In genomic region chr16:2514333-2515179, GRCh38 we compare ENCODE assay signal across 8 cellular contexts. TPM values are rescaled to one million over a fixed set of nuclear protein-coding genes. Genes with fewer than 3 reads are reported as not detected.
DNase-seq lines count a peak whose midpoint lies in the region; ATAC-seq and TF ChIP-seq lines count a peak whose summit lies in the region.

No MANE protein-coding gene starts in this region.

- no peaks in the 10 kb centered on the region for H3K9me3 Mint-ChIP-seq in activated CD4-positive, alpha-beta T cell treated with anti-CD3 and anti-CD28 coated beads for 36 hours (ENCODE audit: low read depth)

- no peaks in the 10 kb centered on the region for H3K27me3 Mint-ChIP-seq in activated CD4-positive, alpha-beta T cell treated with anti-CD3 and anti-CD28 coated beads for 36 hours

- peak; percentile 59 for DNase-seq in activated CD4-positive, alpha-beta T cell treated with anti-CD3 and anti-CD28 coated beads for 36 hours
- DNase-seq in activated CD4-positive, alpha-beta T cell treated with anti-CD3 and anti-CD28 coated beads for 1 hour: no peak
- DNase-seq in activated CD4-positive, alpha-beta T cell treated with anti-CD3 and anti-CD28 coated beads, Interleukin-2, amount 50 U/mL, for 48 hours: peak; percentile 27 to 37
- DNase-seq in fibroblast of mammary gland (ENCODE audit: low read depth): no peak
- DNase-seq in NCI-H1105 (lab: John Stamatoyannopoulos, UW): no peak

- peak overlapping the region; percentile 99 for H3K27ac ChIP-seq in rectal smooth muscle tissue (ENCODE audit: low read depth, low read length)

- H3K27me3 ChIP-seq in rectal smooth muscle tissue (ENCODE audit: control insufficient read depth, insufficient read depth, low read length): no peaks in the 10 kb centered on the region

- H3K4me3 Mint-ChIP-seq in activated CD4-positive, alpha-beta T cell treated with anti-CD3 and anti-CD28 coated beads for 36 hours: peak overlapping the region; percentile 93

- H3K4me1 ChIP-seq in rectal smooth muscle tissue (ENCODE audit: control insufficient read depth, insufficient read depth, low read length): peaks cover 35% of the 10 kb centered on the region

- peaks cover 48% of the 10 kb centered on the region for H3K4me1 Mint-ChIP-seq in activated CD4-positive, alpha-beta T cell treated with anti-CD3 and anti-CD28 coated beads for 36 hours

- intact Hi-C loops in activated CD4-positive, alpha-beta T cell treated with anti-CD3 and anti-CD28 coated beads for 36 hours (cut with DNase I, micrococcal nuclease): loop anchor here (5.0 to 10.0 kb wide), 2 partner anchors 37 to 520 kb away; partner anchors contain the start of gene TBC1D24 (in 1 of the 2)

- CTCF ChIA-PET in activated CD4-positive, alpha-beta T cell treated with anti-CD3 and anti-CD28 coated beads for 36 hours (lab: Charles Lee): interaction anchor here (0.6 kb wide), 1 partner anchor 736 kb away, joined by 3 read pairs; no protein-coding TSS in a partner anchor

- peak; percentile 17 for ATAC-seq in activated CD4-positive, alpha-beta T cell treated with anti-CD3 and anti-CD28 coated beads for 36 hours
- no peak for ATAC-seq in HG02884 (IDR thresholded peaks at IDR 0.05; ENCODE audit: unreplicated experiment)
- no peak for ATAC-seq in HG03159 (IDR thresholded peaks at IDR 0.05; ENCODE audit: unreplicated experiment)

- H3K27ac Mint-ChIP-seq in activated CD4-positive, alpha-beta T cell treated with anti-CD3 and anti-CD28 coated beads for 36 hours: peak overlapping the region; percentile 95

- POLR2A ChIA-PET in activated CD4-positive, alpha-beta T cell treated with anti-CD3 and anti-CD28 coated beads for 36 hours (lab: Charles Lee): no interaction called here

- H3K36me3 ChIP-seq in rectal smooth muscle tissue (ENCODE audit: control insufficient read depth, insufficient read depth, low read length): no peaks in the 10 kb centered on the region

- TF ChIP-seq CTCF in fibroblast of mammary gland (conservative IDR thresholded peaks at IDR 0.05; ENCODE audit: control insufficient read depth, insufficient read depth, low read depth, low read length): no peak

- peak overlapping the region; percentile 74 for H3K9ac ChIP-seq in rectal smooth muscle tissue (ENCODE audit: low read length)

- peaks cover 8% of the 10 kb centered on the region for H3K36me3 Mint-ChIP-seq in activated CD4-positive, alpha-beta T cell treated with anti-CD3 and anti-CD28 coated beads for 36 hours (ENCODE audit: low read depth)

- H3K4me3 ChIP-seq in fibroblast of mammary gland (ENCODE audit: control insufficient read depth, low read depth, low read length): peak overlapping the region; percentile 86
- H3K4me3 ChIP-seq in rectal smooth muscle tissue (ENCODE audit: low read length): peak overlapping the region; percentile 92

RNA-seq across cellular contexts. Expression of gene ATP6V0C, which starts 0.8 kb away (rescaled TPM):
- 100 to 1,000 TPM in 1 of 2 experiments, 10 to 100 TPM in 1; 91.7 to 130 TPM for total RNA-seq in activated CD4-positive, alpha-beta T cell treated with anti-CD3 and anti-CD28 coated beads for 36 hours

RNA-seq across cellular contexts. Expression of gene AMDHD2, which starts 5.6 kb away (rescaled TPM):
- total RNA-seq in activated CD4-positive, alpha-beta T cell treated with anti-CD3 and anti-CD28 coated beads for 36 hours: 10 to 100 TPM; 20.9 to 31.6 TPM

RNA-seq across cellular contexts. Expression of gene CEMP1, which starts 16.7 kb away (rescaled TPM):
- total RNA-seq in activated CD4-positive, alpha-beta T cell treated with anti-CD3 and anti-CD28 coated beads for 36 hours: not detected

RNA-seq across cellular contexts. Expression of gene PDPK1, which starts 23.3 kb away (rescaled TPM):
- total RNA-seq in activated CD4-positive, alpha-beta T cell treated with anti-CD3 and anti-CD28 coated beads for 36 hours: 10 to 100 TPM; 30.4 to 34.5 TPM

RNA-seq across cellular contexts. Expression of gene TBC1D24, which starts 39.6 kb away (rescaled TPM):
- 10 to 100 TPM; 10.4 to 12.7 TPM for total RNA-seq in activated CD4-positive, alpha-beta T cell treated with anti-CD3 and anti-CD28 coated beads for 36 hours

Comparison
In these comparisons a context has a peak if more than half of its experiments do, and no peak if none do; other contexts are left out.
1. DNase-seq: peak in activated CD4-positive, alpha-beta T cell treated with anti-CD3 and anti-CD28 coated beads for 36 hours (single experiment) and activated CD4-positive, alpha-beta T cell treated with anti-CD3 and anti-CD28 coated beads, Interleukin-2, amount 50 U/mL, for 48 hours (2 of 2); none in activated CD4-positive, alpha-beta T cell treated with anti-CD3 and anti-CD28 coated beads for 1 hour (single experiment), fibroblast of mammary gland (single experiment) and NCI-H1105 (single experiment).